ENCODE assay signal across 8 cellular contexts in the genomic region with DNA sequence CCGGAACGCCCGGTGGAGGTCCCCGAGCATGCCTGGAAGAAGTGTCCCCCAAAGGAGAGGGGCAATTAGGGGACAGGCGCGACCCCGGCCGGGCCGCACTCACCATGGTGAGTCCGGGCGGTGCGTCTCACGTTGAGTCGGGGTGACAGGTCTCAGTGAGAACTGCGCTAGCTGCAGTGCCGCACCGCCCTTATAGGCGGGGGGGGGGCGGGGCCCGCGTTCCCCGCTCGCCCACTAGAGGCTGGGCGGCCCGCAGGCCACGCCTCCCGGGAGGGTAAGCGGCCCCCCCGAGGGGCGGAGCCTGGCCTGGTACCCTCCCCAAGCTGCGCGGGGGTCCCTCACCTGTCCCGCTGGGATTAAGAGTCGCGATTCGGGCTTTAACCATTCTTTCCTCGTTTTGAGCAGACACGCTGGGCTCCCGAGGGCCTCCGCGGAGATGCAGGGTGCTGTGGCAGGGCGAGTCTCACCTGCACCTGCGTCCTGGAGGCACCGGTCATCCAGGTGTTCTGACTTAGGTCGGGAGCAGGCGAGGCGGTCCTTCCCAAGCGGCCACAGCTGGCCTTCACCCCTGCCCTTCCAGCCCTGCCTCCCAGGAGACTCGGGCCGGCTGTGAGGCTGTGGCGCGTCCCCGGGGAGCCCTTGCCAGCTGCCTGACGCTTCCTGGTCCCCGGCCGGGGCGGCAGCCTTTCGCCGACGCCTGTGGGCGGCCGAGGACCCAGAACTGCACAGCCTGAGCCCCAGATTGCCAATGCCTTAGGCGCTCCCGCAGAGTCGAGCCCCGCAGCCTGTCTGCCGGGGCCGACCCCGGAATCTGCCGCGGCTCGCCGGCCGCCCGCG. TPM values are rescaled to one million over a fixed set of nuclear protein-coding genes. Genes with fewer than 3 reads are reported as not detected.
A peak's percentile ranks its signal among the peaks of the same experiment; 100 is the strongest.
DNase-seq lines count a peak whose midpoint lies in the region; ATAC-seq and TF ChIP-seq lines count a peak whose summit lies in the region.

A gene (minus strand): TSS at position 166 of the 837 bp plus-strand sequence. CDS start 60 bp downstream, at position 106.

- WGBS in SK-N-SH (ENCODE audit: low lambda C conversion rate) = 5% methylated on average over 8 of the region's 76 CpGs

- H3K4me1 Mint-ChIP-seq in activated naive CD4-positive, alpha-beta T cell treated with anti-CD3 and anti-CD28 coated beads for 36 hours (ENCODE audit: low read depth) = peaks cover 49% of the 10 kb centered on the region

- peaks cover 12% of the 10 kb centered on the region for H3F3A ChIP-seq in SK-N-SH (replicated peaks; ENCODE audit: insufficient read depth)

- H3K27ac ChIP-seq in SK-N-SH (ENCODE audit: low read depth in 2 of 2, low read length in 1 of 2) (no peak within 1 kb of the TSS), temporal lobe (ENCODE audit: low read depth, low read length) (peak within 1 kb of the TSS; percentile 79)

- peak within 1 kb of the TSS; percentile 95 for H3K27ac Mint-ChIP-seq in activated naive CD4-positive, alpha-beta T cell treated with anti-CD3 and anti-CD28 coated beads for 36 hours

- DNase-seq in EL (peak; percentile 63), LoVo (ENCODE audit: low spot score) (peak; percentile 87), SK-N-SH (peak; percentile 98), globus pallidus (ENCODE audit: low spot score) (peak; percentile 78), omental fat pad (ENCODE audit: low spot score) (peak; percentile 59)
- DNase-seq in activated naive CD4-positive, alpha-beta T cell treated with anti-CD3 and anti-CD28 coated beads for 36 hours = peak; percentile 89

- peaks cover 31% of the 10 kb centered on the region for H3K36me3 Mint-ChIP-seq in activated naive CD4-positive, alpha-beta T cell treated with anti-CD3 and anti-CD28 coated beads for 36 hours (ENCODE audit: low read depth)

- H3K4me3 Mint-ChIP-seq in activated naive CD4-positive, alpha-beta T cell treated with anti-CD3 and anti-CD28 coated beads for 36 hours = peak within 1 kb of the TSS; percentile 70

- H4K20me1 ChIP-seq in SK-N-SH (ENCODE audit: insufficient read depth) = no peaks in the 10 kb centered on the region

- intact Hi-C loops in activated naive CD4-positive, alpha-beta T cell treated with anti-CD3 and anti-CD28 coated beads for 36 hours (cut with micrococcal nuclease) = loop anchor here (1.0 to 10.0 kb wide), 14 partner anchors 9 to 969 kb away; a partner anchor contains a TSS

- H3K9me2 ChIP-seq in SK-N-SH = no peaks in the 10 kb centered on the region

- no peak within 1 kb of the TSS for H3K9ac ChIP-seq in SK-N-SH

- H3K9me3 ChIP-seq in SK-N-SH = no peaks in the 10 kb centered on the region

- TF ChIP-seq EP300 in SK-N-SH (IDR thresholded peaks at IDR 0.05; ENCODE audit: borderline replicate concordance in 1 of 2, low read depth in 1 of 2, low read length in 1 of 2) = no peak

- peak within 1 kb of the TSS; percentile 82 for H2AFZ ChIP-seq in SK-N-SH (ENCODE audit: low read depth)

- H3K4me2 ChIP-seq in SK-N-SH = peak within 1 kb of the TSS; percentile 97

- POLR2A ChIA-PET in SK-N-SH (lab: Yijun Ruan, JAX) = interaction anchor here (2.6 kb wide), 1 partner anchor 9 kb away, joined by 15 read pairs; a partner anchor contains a TSS

- no peaks in the 10 kb centered on the region for H3K36me3 ChIP-seq in SK-N-SH (replicated peaks in 1 of 2; ENCODE audit: control insufficient read depth in 1 of 2, insufficient read depth in 2 of 2, low read length in 1 of 2)

- TF ChIP-seq CTCF in SK-N-SH (IDR thresholded peaks at IDR 0.05) = no peak
- peak in 1 of 3 donors; percentile 7 for TF ChIP-seq CTCF in omental fat pad (IDR thresholded peaks at IDR 0.05)

- no peaks in the 10 kb centered on the region for H3K27me3 Mint-ChIP-seq in activated naive CD4-positive, alpha-beta T cell treated with anti-CD3 and anti-CD28 coated beads for 36 hours (ENCODE audit: low read depth)

- peak within 1 kb of the TSS; percentile 53 to 60 for H3K4me3 ChIP-seq in SK-N-SH (ENCODE audit: low read depth in 2 of 2, low read length in 1 of 2)

- TF ChIP-seq RAD21 in SK-N-SH (IDR thresholded peaks at IDR 0.05; ENCODE audit: low read length) = no peak

- H3K79me2 ChIP-seq in SK-N-SH (ENCODE audit: insufficient read depth) = no peaks in the 10 kb centered on the region

- CTCF ChIA-PET in SK-N-SH (lab: Yijun Ruan, JAX) = interaction anchor here (0.8 to 5.5 kb wide), 13 partner anchors 11 to 288 kb away, joined by 3 to 44 read pairs (median 4); a partner anchor contains a TSS
- CTCF ChIA-PET in activated naive CD4-positive, alpha-beta T cell treated with anti-CD3 and anti-CD28 coated beads for 36 hours (lab: Charles Lee) = interaction anchor here (0.8 to 6.1 kb wide), 9 partner anchors 8 to 543 kb away, joined by 3 to 76 read pairs (median 4); a partner anchor contains a TSS

- H3K27me3 ChIP-seq in SK-N-SH (ENCODE audit: insufficient read depth) = peaks cover 40% of the 10 kb centered on the region

- no peaks in the 10 kb centered on the region for H3K9me3 Mint-ChIP-seq in activated naive CD4-positive, alpha-beta T cell treated with anti-CD3 and anti-CD28 coated beads for 36 hours

- H3K4me1 ChIP-seq in SK-N-SH (ENCODE audit: control insufficient read depth in 1 of 2, insufficient read depth in 2 of 2, low read depth in 1 of 2, low read length in 1 of 2) = peaks cover 17 to 21% of the 10 kb centered on the region in 2 experiments; a peak in 3 of 4 replicates

- ATAC-seq in GM21825 (IDR thresholded peaks at IDR 0.05; ENCODE audit: unreplicated experiment) (peak; percentile 30), omental fat pad (ENCODE audit: low FRiP score) (peak; percentile 76)

TF ChIP-seq in SK-N-SH, 30 proteins besides CTCF, POLR2A, EP300 and RAD21:
- TF ChIP-seq ELF1 (IDR thresholded peaks at IDR 0.05) (no peak), NRF1 (IDR thresholded peaks at IDR 0.05; ENCODE audit: low read depth, low read length) (no peak)

RNA-seq across cellular contexts. Expression of the gene that starts here (rescaled TPM):
- 4.8 and 6.2 TPM in 2 replicates for polyA plus RNA-seq in SK-N-SH (2012; rRNA removed)
- 1.9 and 3.1 TPM in 2 replicates for polyA plus RNA-seq in SK-N-SH (2012; cell fraction: cytosol; rRNA removed)
- polyA plus RNA-seq in SK-N-SH (2012; cell fraction: nucleus; rRNA removed) = 11.1 and 21.1 TPM in 2 replicates
- total RNA-seq in activated naive CD4-positive, alpha-beta T cell treated with anti-CD3 and anti-CD28 coated beads for 36 hours = 100 to 1,000 TPM; 112 to 116 TPM
- total RNA-seq in omental fat pad = 10 to 100 TPM; 26.9 to 74.0 (median 50.3) TPM
- 2.5 TPM for total RNA-seq in temporal lobe
